Comparison of ENCODE assay signal across 2 cellular contexts in genomic region chr19:2978810-2979209, GRCh38. TPM values are rescaled to one million over a fixed set of nuclear protein-coding genes. Genes with fewer than 3 reads are reported as not detected.
"Had no signal": no experiment of that assay in that cellular context is flagged by ENCODE, and none has a peak within 500 bp of the region (broad histone marks: within the 10 kb centered on the region; RNA-seq: fewer than 3 reads in every experiment).

No MANE protein-coding gene starts in this region.

RNA-seq across cellular contexts. Expression of gene TLE6, which starts 1.4 kb away (rescaled TPM):
- total RNA-seq: HT1080 had no signal

RNA-seq across cellular contexts. Expression of gene ZNF77, which starts 34.0 kb away (rescaled TPM):
- total RNA-seq: HT1080 had no signal

RNA-seq across cellular contexts. Expression of gene TLE2, which starts 50.3 kb away (rescaled TPM):
- total RNA-seq: HT1080, RPMI7951 had no signal
